ENCODE assay signal across 9 cellular contexts in the genomic region with DNA sequence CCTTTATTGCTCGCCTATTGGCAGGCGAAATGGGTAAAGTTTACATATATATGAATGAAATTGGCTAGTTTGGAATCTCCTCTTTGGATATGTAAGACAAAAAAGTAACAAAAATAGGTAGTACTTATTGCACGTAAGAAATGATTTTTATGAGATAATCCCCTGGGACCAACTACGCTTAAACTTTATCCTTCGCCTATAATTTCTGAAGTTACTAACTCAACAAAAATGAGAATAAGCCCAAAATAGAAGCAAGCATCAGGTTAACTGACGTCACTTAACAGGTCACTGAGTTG. TPM values are rescaled to one million over a fixed set of nuclear protein-coding genes. Genes with fewer than 3 reads are reported as not detected.
A peak's percentile ranks its signal among the peaks of the same experiment; 100 is the strongest.
DNase-seq lines count a peak whose midpoint lies in the region; ATAC-seq and TF ChIP-seq lines count a peak whose summit lies in the region.
"Had no signal": no experiment of that assay in that cellular context is flagged by ENCODE, and none has a peak within 500 bp of the region (broad histone marks: within the 10 kb centered on the region; RNA-seq: fewer than 3 reads in every experiment).

No MANE protein-coding gene starts in this region.

- H3K4me3 ChIP-seq in brain microvascular endothelial cell (ENCODE audit: low read depth, low read length) (peak overlapping the region; percentile 71), upper lobe of left lung (peak overlapping the region; percentile 31 to 79 (median 64))

- no peak overlapping the region for H3K4me3 Mint-ChIP-seq in activated naive CD4-positive, alpha-beta T cell treated with anti-CD3 and anti-CD28 coated beads, Interleukin-2, amount 50 U/mL, for 24 hours
- peak overlapping the region; percentile 91 for H3K4me3 Mint-ChIP-seq in memory B cell

- no peaks in the 10 kb centered on the region for H3K27me3 Mint-ChIP-seq in activated naive CD4-positive, alpha-beta T cell treated with anti-CD3 and anti-CD28 coated beads, Interleukin-2, amount 50 U/mL, for 24 hours
- no peaks in the 10 kb centered on the region for H3K27me3 Mint-ChIP-seq in memory B cell

- peak overlapping the region; percentile 88 for H3K27ac Mint-ChIP-seq in activated naive CD4-positive, alpha-beta T cell treated with anti-CD3 and anti-CD28 coated beads, Interleukin-2, amount 50 U/mL, for 24 hours
- H3K27ac Mint-ChIP-seq in activated naive CD4-positive, alpha-beta T cell treated with anti-CD3 and anti-CD28 coated beads, Interleukin-2, amount 50 U/mL, for 72 hours: peak overlapping the region in 1 of 2 donors; percentile 91
- no peak overlapping the region for H3K27ac Mint-ChIP-seq in memory B cell

- peaks cover 3% of the 10 kb centered on the region for H3K36me3 Mint-ChIP-seq in activated naive CD4-positive, alpha-beta T cell treated with anti-CD3 and anti-CD28 coated beads, Interleukin-2, amount 50 U/mL, for 24 hours
- peaks cover 0 to 7% of the 10 kb centered on the region in 2 donors for H3K36me3 Mint-ChIP-seq in activated naive CD4-positive, alpha-beta T cell treated with anti-CD3 and anti-CD28 coated beads, Interleukin-2, amount 50 U/mL, for 72 hours
- no peaks in the 10 kb centered on the region for H3K36me3 Mint-ChIP-seq in memory B cell

- H3K9me3 ChIP-seq in upper lobe of left lung: no peaks in the 10 kb centered on the region

- TF ChIP-seq CTCF in brain microvascular endothelial cell (IDR thresholded peaks at IDR 0.05; ENCODE audit: low read depth, low read length, missing control alignments) (no peak), upper lobe of left lung (IDR thresholded peaks at IDR 0.05) (no peak)

- no peak for DNase-seq in activated naive CD4-positive, alpha-beta T cell treated with anti-CD3 and anti-CD28 coated beads, Interleukin-2, amount 50 U/mL, for 72 hours (ENCODE audit: low spot score in 2 of 2)
- peak; percentile 33 for DNase-seq in brain microvascular endothelial cell
- no peak for DNase-seq in memory B cell (ENCODE audit: low spot score in 2 of 2)
- DNase-seq in upper lobe of left lung: no peak
- DNase-seq in activated CD4-positive, CD25-positive, alpha-beta regulatory T cell treated with anti-CD3 and anti-CD28 coated beads, Interleukin-2, amount 50 U/mL, for 72 hours: no peak
- DNase-seq in cerebellar cortex (ENCODE audit: low spot score): no peak
- DNase-seq in SW480 (ENCODE audit: low spot score): no peak
- DNase-seq: NCI-H748 treated with DMSO at 0.1 percent for 48 hours had no signal

- H3K4me1 ChIP-seq in upper lobe of left lung: peaks cover 13 to 25% (median 21%) of the 10 kb centered on the region in 4 donors

- WGBS in upper lobe of left lung, 2 donors: 1% methylated on average over 6 of the region's 6 CpGs

- no peak for ATAC-seq in activated naive CD4-positive, alpha-beta T cell treated with anti-CD3 and anti-CD28 coated beads, Interleukin-2, amount 50 U/mL, for 72 hours
- ATAC-seq in memory B cell (ENCODE audit: low read depth) (no peak), upper lobe of left lung (ENCODE audit: low FRiP score in 2 of 2) (no peak)

- no peak for TF ChIP-seq POLR2A in upper lobe of left lung (IDR thresholded peaks at IDR 0.05)

- H3K27ac ChIP-seq in brain microvascular endothelial cell (peak overlapping the region; percentile 94), upper lobe of left lung (peak overlapping the region; percentile 88 to 99 (median 92))

- no peaks in the 10 kb centered on the region for H3K36me3 ChIP-seq in brain microvascular endothelial cell (replicated peaks)
- H3K36me3 ChIP-seq in upper lobe of left lung: no peaks in the 10 kb centered on the region

- peaks cover 26% of the 10 kb centered on the region for H3K4me1 Mint-ChIP-seq in activated naive CD4-positive, alpha-beta T cell treated with anti-CD3 and anti-CD28 coated beads, Interleukin-2, amount 50 U/mL, for 24 hours
- peaks cover 25% of the 10 kb centered on the region for H3K4me1 Mint-ChIP-seq in memory B cell

- no peak for TF ChIP-seq EP300 in upper lobe of left lung (IDR thresholded peaks at IDR 0.05)

- H3K9me3 Mint-ChIP-seq in activated naive CD4-positive, alpha-beta T cell treated with anti-CD3 and anti-CD28 coated beads, Interleukin-2, amount 50 U/mL, for 24 hours: no peaks in the 10 kb centered on the region
- H3K9me3 Mint-ChIP-seq in activated naive CD4-positive, alpha-beta T cell treated with anti-CD3 and anti-CD28 coated beads, Interleukin-2, amount 50 U/mL, for 72 hours: no peaks in the 10 kb centered on the region
- H3K9me3 Mint-ChIP-seq in memory B cell: no peaks in the 10 kb centered on the region

- in situ Hi-C loops in brain microvascular endothelial cell (cut with HindIII; ENCODE audit: low pct_ligation_motif_present, low sequenced_read_pairs): no loop called here

- H3K27me3 ChIP-seq in brain microvascular endothelial cell (replicated peaks) (no peaks in the 10 kb centered on the region), upper lobe of left lung (no peaks in the 10 kb centered on the region)

RNA-seq across cellular contexts. Expression of a gene that starts 0.4 kb away (rescaled TPM):
- total RNA-seq in activated naive CD4-positive, alpha-beta T cell treated with anti-CD3 and anti-CD28 coated beads, Interleukin-2, amount 50 U/mL, for 72 hours: 1 to 10 TPM; 1.3 to 1.8 TPM
- total RNA-seq in upper lobe of left lung: 10 to 100 TPM; 13.9 to 22.8 (median 20.7) TPM

RNA-seq across cellular contexts. Expression of a gene that starts 0.8 kb away (rescaled TPM):
- 1 to 10 TPM; 5.3 to 6.6 TPM for total RNA-seq in activated naive CD4-positive, alpha-beta T cell treated with anti-CD3 and anti-CD28 coated beads, Interleukin-2, amount 50 U/mL, for 72 hours
- 10 to 100 TPM in 5 of 6 donors, 1 to 10 TPM in 1; 6.8 to 36.4 (median 13.9) TPM for total RNA-seq in upper lobe of left lung

Comparison
In these comparisons a context has a peak if more than half of its experiments do, and no peak if none do; other contexts are left out.
1. RNA of a gene that starts 0.4 kb away (total RNA-seq): 13.9 to 22.8 TPM in upper lobe of left lung; 1.3 to 1.8 TPM in activated naive CD4-positive, alpha-beta T cell treated with anti-CD3 and anti-CD28 coated beads, Interleukin-2, amount 50 U/mL, for 72 hours; every median in the first group is over 4 times any median in the second.